Comparison of ENCODE assay signal across 11 cellular contexts in the genomic region with DNA sequence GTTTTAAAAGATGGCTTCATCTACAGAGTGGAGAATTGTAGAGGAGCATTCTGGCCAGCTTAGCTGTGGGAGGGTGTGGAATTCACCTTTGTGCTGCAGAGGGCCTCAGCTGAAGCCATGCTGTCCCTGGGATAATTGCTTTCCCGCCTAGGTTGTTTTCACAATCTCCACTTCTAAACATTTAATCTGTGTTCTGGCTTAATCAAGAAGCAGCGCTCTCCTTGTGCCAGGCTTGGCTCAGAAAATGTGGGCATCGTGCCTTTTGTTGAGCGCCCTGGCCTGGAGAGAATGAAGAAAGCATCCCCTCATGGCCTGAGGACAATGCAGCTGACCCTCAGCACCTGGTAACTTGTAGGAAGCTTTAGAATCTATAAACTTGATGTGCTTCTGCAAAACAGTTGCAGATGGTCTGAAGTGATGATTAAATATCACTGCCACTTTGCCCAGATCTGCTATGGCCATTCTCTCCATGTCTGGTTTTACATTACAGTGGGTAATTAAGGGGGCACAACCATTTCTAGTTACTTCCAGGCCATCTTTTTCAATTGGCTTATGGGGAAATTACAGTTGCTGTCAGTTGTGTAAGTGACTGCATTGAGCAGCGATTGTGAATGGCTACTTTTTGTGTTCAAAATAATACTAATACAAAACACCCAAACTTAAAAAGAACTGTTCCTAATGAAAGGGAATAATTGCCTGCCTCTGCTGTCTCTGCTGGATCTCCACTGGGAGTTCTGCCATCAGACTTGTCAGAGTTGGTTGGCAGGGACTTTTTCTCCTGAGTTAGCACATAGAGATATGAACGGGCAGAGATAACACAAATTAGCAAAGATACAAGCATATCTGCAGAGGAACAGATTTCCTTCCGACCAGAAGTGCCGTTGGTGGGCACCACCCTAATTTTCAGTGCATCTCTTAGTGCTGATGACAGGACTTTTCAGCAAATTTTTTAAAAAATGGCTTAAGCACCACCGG. TPM values are rescaled to one million over a fixed set of nuclear protein-coding genes. Genes with fewer than 3 reads are reported as not detected.
DNase-seq lines count a peak whose midpoint lies in the region; ATAC-seq, FAIRE-seq and TF ChIP-seq lines count a peak whose summit lies in the region.
"Had no signal": no experiment of that assay in that cellular context is flagged by ENCODE, and none has a peak within 500 bp of the region (broad histone marks: within the 10 kb centered on the region; RNA-seq: fewer than 3 reads in every experiment).

No MANE protein-coding gene starts in this region.

- no peak overlapping the region for H3K4me2 ChIP-seq in K562 (ENCODE audit: insufficient read depth, low read length)

- TF ChIP-seq RAD21 in K562 (CRISPR knock-in tag; conservative IDR thresholded peaks at IDR 0.05 in 1 of 2, IDR thresholded peaks at IDR 0.05 in 1 of 2) = no peak

- H3K4me3 ChIP-seq in K562 = no peak overlapping the region
- H3K4me3 ChIP-seq in WERI-Rb-1 (ENCODE audit: low read depth, low read length) = no peak overlapping the region
- H3K4me3 ChIP-seq: breast epithelium, tibial artery had no signal

- CTCF ChIA-PET in K562 (lab: Yijun Ruan, JAX; ENCODE audit: low intra/inter-chr PET ratio) = interaction anchor here (0.6 kb wide), 1 partner anchor 280 kb away, joined by 3 read pairs; no protein-coding TSS in a partner anchor

- H3K4me1 ChIP-seq in K562 (replicated peaks in 1 of 2; ENCODE audit: control insufficient read depth in 2 of 2, insufficient read depth in 2 of 2, low read length in 2 of 2) = peaks cover 3 to 29% of the 10 kb centered on the region in 2 experiments
- H3K4me1 ChIP-seq: breast epithelium had no signal

- no peaks in the 10 kb centered on the region for H3K27me3 ChIP-seq in K562 (ENCODE audit: control insufficient read depth in 2 of 2, insufficient read depth in 2 of 2, low read length in 2 of 2)
- H3K27me3 ChIP-seq in layer of hippocampus (ENCODE audit: control insufficient read depth, insufficient read depth, low read length) = no peaks in the 10 kb centered on the region
- no peaks in the 10 kb centered on the region for H3K27me3 ChIP-seq in WERI-Rb-1 (ENCODE audit: insufficient read depth, low read depth, severe bottlenecking)
- H3K27me3 ChIP-seq: breast epithelium, tibial artery had no signal

- TF ChIP-seq CTCF in K562 (IDR thresholded peaks at IDR 0.05 in 2 of 3, conservative IDR thresholded peaks at IDR 0.05 in 1 of 3; ENCODE audit: insufficient read depth in 2 of 3, low read depth in 1 of 3, low read length in 3 of 3) = no peak
- TF ChIP-seq CTCF in WERI-Rb-1 (IDR thresholded peaks at IDR 0.05; ENCODE audit: low read depth, low read length) = no peak

- H3K9me3 ChIP-seq in K562 (replicated peaks; ENCODE audit: control insufficient read depth, insufficient read depth, low read depth, low read length) (no peaks in the 10 kb centered on the region), WERI-Rb-1 (ENCODE audit: severe bottlenecking) (no peaks in the 10 kb centered on the region)
- H3K9me3 ChIP-seq: breast epithelium, tibial artery had no signal

- intact Hi-C loops in K562 (cut with micrococcal nuclease) = no loop called here

- H3K27ac ChIP-seq in K562 (ENCODE audit: extremely low read depth, low read depth, low read length) (no peak overlapping the region), layer of hippocampus (ENCODE audit: low read depth, low read length) (peak overlapping the region; percentile 21), substantia nigra (ENCODE audit: low read depth, low read length, poor library complexity, severe bottlenecking) (peak overlapping the region; percentile 36), WERI-Rb-1 (no peak overlapping the region)
- H3K27ac ChIP-seq: breast epithelium, tibial artery had no signal

- in situ Hi-C loops in K562 (cut with MboI) = no loop called here

- H3K36me3 ChIP-seq in K562 (ENCODE audit: control insufficient read depth, insufficient read depth, low read length) (0 out of 3 replicates have a peak, but pooled peaks cover 2% of the 10 kb centered on the region), WERI-Rb-1 (no peaks in the 10 kb centered on the region; the same call in 1 of the 2 replicates)
- H3K36me3 ChIP-seq: breast epithelium, tibial artery had no signal

- BruUV-seq in K562 (replicated peaks; lab: Mats Ljungman, UMichigan) = no TSS peak

- H3K79me2 ChIP-seq in K562 (ENCODE audit: control insufficient read depth, insufficient read depth, low read length) = peaks cover 17% of the 10 kb centered on the region

- ATAC-seq in K562 (peak; percentile 64; the same call in 2 of the 3 replicates), GM19023 (IDR thresholded peaks at IDR 0.05; ENCODE audit: unreplicated experiment) (no peak), HG03196 (IDR thresholded peaks at IDR 0.05; ENCODE audit: unreplicated experiment) (no peak)

- WGBS in K562 (ENCODE audit: insufficient coverage, low coverage, missing lambda C conversion rate) = 46% methylated on average over 9 of the region's 9 CpGs

- peak; percentile 25; the same call in 1 of the 2 replicates for TF ChIP-seq EP300 in K562 (IDR thresholded peaks at IDR 0.05; ENCODE audit: low read length)

- no peak overlapping the region for H2AFZ ChIP-seq in K562 (ENCODE audit: low read depth, low read length)

- POLR2A ChIA-PET in K562 (lab: Yijun Ruan, JAX) = interaction anchor here (1.4 to 1.8 kb wide), 2 partner anchors 15 to 18 kb away, joined by 4 to 8 read pairs; a partner anchor contains a TSS

- TF ChIP-seq POLR2A in K562 (conservative IDR thresholded peaks at IDR 0.05) = no peak

- peak; percentile 22 for DNase-seq in NCI-H2196 (lab: John Stamatoyannopoulos, UW; ENCODE audit: unreplicated experiment)
- peak in 1 of 4 experiments; percentile 21 for DNase-seq in K562 (ENCODE audit: extremely low read depth in 1 of 4, low spot score in 3 of 4)
- peak in 28 of 49 donors; percentile 1 to 38 (median 10) for DNase-seq in substantia nigra (lab: John Stamatoyannopoulos, UW)
- no peak for DNase-seq in WERI-Rb-1
- DNase-seq: activated CD4-positive, alpha-beta T cell treated with anti-CD3 and anti-CD28 coated beads, Interleukin-2, amount 50 U/mL, for 48 hours; MV-4-11; tibial artery had no signal

- H4K20me1 ChIP-seq in K562 (replicated peaks; ENCODE audit: control insufficient read depth, insufficient read depth, low read length) = peaks cover 15% of the 10 kb centered on the region

- H3K9me1 ChIP-seq in K562 (ENCODE audit: control insufficient read depth, insufficient read depth, low read length) = no peaks in the 10 kb centered on the region

- no peak overlapping the region for H3K9ac ChIP-seq in K562 (ENCODE audit: insufficient read depth in 1 of 2, low read depth in 2 of 2, low read length in 2 of 2)

- FAIRE-seq in K562 (lab: Jason Lieb, UNC) = no peak

TF ChIP-seq in K562, 482 proteins besides CTCF, POLR2A, EP300 and RAD21 (continues in another document):
- TF ChIP-seq CBFA2T3 (IDR thresholded peaks at IDR 0.05) = peak; percentile 55
- TF ChIP-seq ZNF717 (CRISPR knock-in tag; IDR thresholded peaks at IDR 0.05) = no peak
- TF ChIP-seq ZNF41 (CRISPR knock-in tag; conservative IDR thresholded peaks at IDR 0.05) = no peak
- TF ChIP-seq NUFIP1 (IDR thresholded peaks at IDR 0.05; ENCODE audit: partially characterized antibody) = no peak
- TF ChIP-seq, protein P1, sequence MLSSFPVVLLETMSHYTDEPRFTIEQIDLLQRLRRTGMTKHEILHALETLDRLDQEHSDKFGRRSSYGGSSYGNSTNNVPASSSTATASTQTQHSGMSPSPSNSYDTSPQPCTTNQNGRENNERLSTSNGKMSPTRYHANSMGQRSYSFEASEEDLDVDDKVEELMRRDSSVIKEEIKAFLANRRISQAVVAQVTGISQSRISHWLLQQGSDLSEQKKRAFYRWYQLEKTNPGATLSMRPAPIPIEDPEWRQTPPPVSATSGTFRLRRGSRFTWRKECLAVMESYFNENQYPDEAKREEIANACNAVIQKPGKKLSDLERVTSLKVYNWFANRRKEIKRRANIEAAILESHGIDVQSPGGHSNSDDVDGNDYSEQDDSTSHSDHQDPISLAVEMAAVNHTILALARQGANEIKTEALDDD (IDR thresholded peaks at IDR 0.05) = 0 out of 2 replicates have a peak, but pooled peaks have one; percentile 19

RNA-seq across cellular contexts. Expression of a gene that starts 18.4 kb away (rescaled TPM):
- total RNA-seq in K562 (2011; cell fraction: chromatin; rRNA removed; ENCODE audit: low replicate concordance) = 16.7 and 18.9 TPM in 2 replicates
- 11.3 and 14.2 TPM in 2 replicates for total RNA-seq in K562 (2011; cell fraction: nucleolus; rRNA removed)
- 13.0 and 15.7 TPM in 2 replicates for total RNA-seq in K562 (2011; cell fraction: nucleoplasm; rRNA removed)
- total RNA-seq in K562 (2014; rRNA removed) (32.4 and 35.4 TPM in 2 replicates), K562 (2014; rRNA removed; fragmentation: Illumina TruSeq; extraction: Trizol) (39.5 TPM in 2 replicates), K562 (2015; rRNA removed; fragmentation: Illumina TruSeq; extraction: Trizol) (39.9 and 47.1 TPM in 2 replicates), K562 (2021) (48.6 and 55.1 TPM in 2 replicates)
- polyA plus RNA-seq in K562 (2011; rRNA removed) (27.6 and 33.9 TPM in 2 replicates), K562 (2014; fragmentation: Illumina TruSeq; extraction: Trizol) (44.2 and 51.7 TPM in 2 replicates), K562 (2014; fragmentation: Nextera tagmentation; extraction: Ambion mirVana) (10 to 100 TPM; 43.6 to 85.6 TPM), K562 (2014; rRNA removed) (48.0 and 52.1 TPM in 2 replicates)
- polyA plus RNA-seq in K562 (2011; cell fraction: cytosol; rRNA removed) = 21.9 and 24.6 TPM in 2 replicates
- 16.0 and 18.0 TPM in 2 replicates for polyA plus RNA-seq in K562 (2011; cell fraction: nucleus; rRNA removed)
- polyA plus RNA-seq in K562 (2012) = 44.1 and 57.9 TPM in 2 replicates
- polyA minus RNA-seq in K562 (2011; rRNA and poly(A)+ RNA removed) = 36.7 and 41.5 TPM in 2 replicates
- 21.9 and 23.6 TPM in 2 replicates for polyA minus RNA-seq in K562 (2011; cell fraction: cytosol; rRNA and poly(A)+ RNA removed)
- 12.4 and 19.3 TPM in 2 replicates for polyA minus RNA-seq in K562 (2011; cell fraction: nucleus; rRNA and poly(A)+ RNA removed)

Comparison
In these comparisons a context has a peak if more than half of its experiments do, and no peak if none do; other contexts are left out.
1. H3K27ac ChIP-seq: peak in layer of hippocampus (single experiment) and substantia nigra (single experiment); none in K562 (single experiment) and WERI-Rb-1 (single experiment).